9 cellular contexts compared by ENCODE assay signal in the genomic region with DNA sequence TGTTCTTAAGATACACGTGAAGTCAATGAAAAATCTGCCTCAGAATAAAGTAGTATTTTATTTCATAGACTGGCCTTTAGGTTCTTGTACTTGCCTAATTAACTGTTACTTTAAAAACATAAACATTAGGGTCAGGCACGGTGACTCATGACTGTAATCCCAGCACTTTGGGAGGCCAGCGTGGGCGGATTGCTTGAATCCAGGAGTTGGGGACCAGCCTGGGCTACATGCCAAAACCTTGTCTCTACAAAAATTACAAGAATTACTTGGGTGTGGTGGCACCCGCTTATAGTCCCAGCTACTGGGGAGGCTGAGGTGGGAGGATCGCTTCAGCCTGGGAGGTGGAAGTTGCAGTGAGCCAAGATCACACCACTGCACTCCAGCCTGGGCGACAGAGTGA. TPM values are rescaled to one million over a fixed set of nuclear protein-coding genes. Genes with fewer than 3 reads are reported as not detected.
DNase-seq lines count a peak whose midpoint lies in the region; ATAC-seq and TF ChIP-seq lines count a peak whose summit lies in the region.
"Had no signal": no experiment of that assay in that cellular context is flagged by ENCODE, and none has a peak within 500 bp of the region (broad histone marks: within the 10 kb centered on the region; RNA-seq: fewer than 3 reads in every experiment).

No MANE protein-coding gene starts in this region.

- TF ChIP-seq POLR2A in breast epithelium (IDR thresholded peaks at IDR 0.05) = no peak

- H3K9me3 ChIP-seq in breast epithelium (no peaks in the 10 kb centered on the region), hepatocyte (ENCODE audit: low read depth) (no peaks in the 10 kb centered on the region), upper lobe of right lung (no peaks in the 10 kb centered on the region)

- ATAC-seq in upper lobe of right lung (peak; percentile 53), left ventricle myocardium superior (no peak), HG03432 (IDR thresholded peaks at IDR 0.05; ENCODE audit: unreplicated experiment) (no peak)

- H2AFZ ChIP-seq in hepatocyte = no peak overlapping the region

- CTCF ChIA-PET in MCF 10A (lab: Yijun Ruan, JAX) = interaction anchor here (0.7 to 3.5 kb wide), 10 partner anchors 8 to 408 kb away, joined by 3 to 23 read pairs (median 6); a partner anchor contains a TSS

- H3K27ac Mint-ChIP-seq in MCF 10A (ENCODE audit: low read depth, unreplicated experiment) = no peak overlapping the region

- H3K4me3 ChIP-seq in breast epithelium (no peak overlapping the region), hepatocyte (no peak overlapping the region), upper lobe of right lung (no peak overlapping the region)

- no peak overlapping the region for H3K4me2 ChIP-seq in hepatocyte

- H3K27me3 ChIP-seq in breast epithelium = no peaks in the 10 kb centered on the region
- H3K27me3 ChIP-seq in hepatocyte = no peaks in the 10 kb centered on the region
- no peaks in the 10 kb centered on the region for H3K27me3 ChIP-seq in upper lobe of right lung

- DNase-seq in MCF 10A (ENCODE audit: unreplicated experiment) (peak; percentile 97), breast epithelium (ENCODE audit: low spot score in 2 of 2) (no peak), amniotic epithelial cell (ENCODE audit: low read depth) (peak; percentile 88), hepatocyte (ENCODE audit: low spot score) (peak; percentile 42), upper lobe of right lung (peak; percentile 69), left ventricle myocardium superior (no peak), NCI-H1417 (lab: John Stamatoyannopoulos, UW) (no peak)

- TF ChIP-seq CTCF in MCF 10A (IDR thresholded peaks at IDR 0.05; ENCODE audit: unreplicated experiment) (no peak), breast epithelium (IDR thresholded peaks at IDR 0.05) (no peak), hepatocyte (IDR thresholded peaks at IDR 0.05; ENCODE audit: poor library complexity) (no peak), upper lobe of right lung (IDR thresholded peaks at IDR 0.05) (no peak)

- H3K9me3 Mint-ChIP-seq in MCF 10A (ENCODE audit: unreplicated experiment) = no peaks in the 10 kb centered on the region
- H3K9me3 Mint-ChIP-seq: neural crest cell had no signal

- no peaks in the 10 kb centered on the region for H4K20me1 ChIP-seq in hepatocyte (ENCODE audit: insufficient read depth, poor library complexity, severe bottlenecking)

- H3K36me3 ChIP-seq in breast epithelium (peaks cover 7% of the 10 kb centered on the region), hepatocyte (replicated peaks; ENCODE audit: insufficient read depth, low read depth) (no peaks in the 10 kb centered on the region), upper lobe of right lung (peaks cover 68% of the 10 kb centered on the region)

- H3K9me2 ChIP-seq in hepatocyte (replicated peaks; ENCODE audit: insufficient read depth) = no peaks in the 10 kb centered on the region

- intact Hi-C loops in MCF 10A (cut with micrococcal nuclease) (loop anchor here (1.0 to 5.0 kb wide), 3 partner anchors 128 to 397 kb away; a partner anchor contains a TSS), breast epithelium (cut with DNase I; ENCODE audit: low total_unique reads) (no loop called here), upper lobe of right lung (cut with DNase I) (no loop called here), left ventricle myocardium superior (cut with micrococcal nuclease) (no loop called here)

- H3K4me3 Mint-ChIP-seq in MCF 10A (ENCODE audit: unreplicated experiment) = no peak overlapping the region
- H3K4me3 Mint-ChIP-seq: neural crest cell had no signal

- H3K4me1 Mint-ChIP-seq in MCF 10A (ENCODE audit: insufficient read depth, unreplicated experiment) = peaks cover 28% of the 10 kb centered on the region
- H3K4me1 Mint-ChIP-seq: neural crest cell had no signal

- H3K27ac ChIP-seq in breast epithelium (no peak overlapping the region), hepatocyte (no peak overlapping the region), upper lobe of right lung (no peak overlapping the region)

- no peaks in the 10 kb centered on the region for H3K27me3 Mint-ChIP-seq in MCF 10A (ENCODE audit: insufficient read depth, unreplicated experiment)

- H3K4me1 ChIP-seq in breast epithelium = no peaks in the 10 kb centered on the region
- H3K4me1 ChIP-seq in hepatocyte (ENCODE audit: insufficient read depth) = peaks cover 10% of the 10 kb centered on the region
- peaks cover 8% of the 10 kb centered on the region for H3K4me1 ChIP-seq in upper lobe of right lung

- no TSS peak for BruUV-seq in MCF 10A (replicated peaks; lab: Mats Ljungman, UMichigan)

- POLR2A ChIA-PET in MCF 10A (lab: Yijun Ruan, JAX) = interaction anchor here (0.6 to 3.7 kb wide), 4 partner anchors 156 to 397 kb away, joined by 3 to 24 read pairs (median 4); a partner anchor contains a TSS

- no peaks in the 10 kb centered on the region for H3K79me2 ChIP-seq in hepatocyte

- WGBS in hepatocyte (ENCODE audit: low lambda C conversion rate, missing lambda C conversion rate) = 62% methylated on average over 7 of the region's 7 CpGs

- peaks cover 83% of the 10 kb centered on the region for H3K36me3 Mint-ChIP-seq in MCF 10A (ENCODE audit: insufficient read depth, unreplicated experiment)

RNA-seq across cellular contexts. Expression of a gene that starts 16.0 kb away (rescaled TPM):
- total RNA-seq in MCF 10A (2022) (7.8 and 8.2 TPM in 2 replicates), breast epithelium (10 to 100 TPM in 1 of 3 donors, 1 to 10 TPM in 1, under 1 TPM in 1; 0.32 to 23.1 (median 9.2) TPM), hepatocyte (1.4 and 2.2 TPM in 2 replicates), upper lobe of right lung (0.96 TPM), left ventricle myocardium superior (1.3 TPM)
- polyA plus RNA-seq in hepatocyte = 5.9 and 7.5 TPM in 2 replicates

Comparison
In these comparisons a context has a peak if more than half of its experiments do, and no peak if none do; other contexts are left out.
1. DNase-seq: peak in MCF 10A (single experiment), amniotic epithelial cell (single experiment), hepatocyte (single experiment) and upper lobe of right lung (single experiment); none in breast epithelium (0 of 2), left ventricle myocardium superior (single experiment) and NCI-H1417 (0 of 3).